ENCODE assay signal across 8 cellular contexts in genomic region chr3:136194409-136195257, GRCh38. TPM values are rescaled to one million over a fixed set of nuclear protein-coding genes. Genes with fewer than 3 reads are reported as not detected.
DNase-seq lines count a peak whose midpoint lies in the region; ATAC-seq lines count a peak whose summit lies in the region.

No MANE protein-coding gene starts in this region.

- H3K36me3 Mint-ChIP-seq in CD4-positive, alpha-beta memory T cell = peaks cover 9 to 53% of the 10 kb centered on the region in 2 donors

- H3K27ac Mint-ChIP-seq in CD4-positive, alpha-beta memory T cell = peak overlapping the region; percentile 97 to 100 (median 98)

- intact Hi-C loops in CD4-positive, alpha-beta memory T cell (cut with micrococcal nuclease) = loop anchor here (5.0 to 10.0 kb wide), 2 partner anchors 1707 to 1990 kb away; partner anchors contain the start of genes ANAPC13, ARMC8 and CEP63

- peaks cover 0 to 7% (median 1%) of the 10 kb centered on the region in 8 donors for H3K9me3 Mint-ChIP-seq in CD4-positive, alpha-beta memory T cell

- ATAC-seq in GM21515 (IDR thresholded peaks at IDR 0.05; ENCODE audit: unreplicated experiment) = no peak

- H3K36me3 ChIP-seq in CD4-positive, alpha-beta memory T cell (ENCODE audit: insufficient read depth, low read length) = no peaks in the 10 kb centered on the region
- H3K36me3 ChIP-seq in MG63 = peaks cover 24% of the 10 kb centered on the region

- H3K4me1 ChIP-seq in CD4-positive, alpha-beta memory T cell (ENCODE audit: insufficient read depth, low read length) = peaks cover 46% of the 10 kb centered on the region

- H3K9me3 ChIP-seq in CD4-positive, alpha-beta memory T cell (ENCODE audit: control insufficient read depth in 1 of 2, low read length in 2 of 2) = no peaks in the 10 kb centered on the region
- H3K9me3 ChIP-seq in MG63 = peaks cover 10% of the 10 kb centered on the region

- peaks cover 3 to 9% of the 10 kb centered on the region in 2 donors for H3K27me3 Mint-ChIP-seq in CD4-positive, alpha-beta memory T cell

- CTCF ChIA-PET in CD4-positive, alpha-beta memory T cell (lab: Charles Lee; ENCODE audit: partially characterized antibody) = interaction anchor here (1.1 to 6.3 kb wide), 7 partner anchors 12 to 819 kb away, joined by 3 to 76 read pairs (median 4); partner anchors contain the start of genes PCCB and STAG1

- peak; percentile 78 to 92 (median 80) for DNase-seq in CD4-positive, alpha-beta memory T cell
- DNase-seq in MG63 (peak; percentile 10), ecto neural progenitor cell (ENCODE audit: low spot score) (peak; percentile 60), midbrain (lab: John Stamatoyannopoulos, UW) (peak; percentile 25), mesenteric fat pad (ENCODE audit: low spot score) (no peak)
- peak; percentile 51 to 62 for DNase-seq in activated CD4-positive, alpha-beta T cell treated with anti-CD3 and anti-CD28 coated beads, Interleukin-2, amount 50 U/mL, for 4 hours
- DNase-seq in stimulated activated CD8-positive, alpha-beta memory T cell treated with anti-CD3 and anti-CD28 coated beads, Interleukin-7, amount 100 ng/mL, for 24 hours (ENCODE audit: low read depth) = peak; percentile 52

- H3K27me3 ChIP-seq in CD4-positive, alpha-beta memory T cell (ENCODE audit: insufficient read depth, low read length) = no peaks in the 10 kb centered on the region
- H3K27me3 ChIP-seq in MG63 = no peaks in the 10 kb centered on the region

- H3K4me1 Mint-ChIP-seq in CD4-positive, alpha-beta memory T cell = peaks cover 37 to 72% (median 50%) of the 10 kb centered on the region in 4 donors

- H3K4me3 Mint-ChIP-seq in CD4-positive, alpha-beta memory T cell = peak overlapping the region; percentile 94 to 100 (median 98)

- H3K4me3 ChIP-seq in CD4-positive, alpha-beta memory T cell (ENCODE audit: low read length in 2 of 2) = peak overlapping the region; percentile 71 to 98
- peak overlapping the region; percentile 81 for H3K4me3 ChIP-seq in MG63

- POLR2A ChIA-PET in CD4-positive, alpha-beta memory T cell (lab: Charles Lee; ENCODE audit: partially characterized antibody) = interaction anchor here (0.6 to 7.2 kb wide), 14 partner anchors 9 to 725 kb away, joined by 3 to 101 read pairs (median 4); partner anchors contain the start of genes NCK1, PCCB and STAG1

- peak overlapping the region; percentile 97 for H3K27ac ChIP-seq in CD4-positive, alpha-beta memory T cell (ENCODE audit: low read depth, low read length)

RNA-seq across cellular contexts. Expression of gene MSL2, which starts 1.5 kb away (rescaled TPM):
- total RNA-seq in CD4-positive, alpha-beta memory T cell = 100 to 1,000 TPM in 1 of 2 experiments, 10 to 100 TPM in 1; 98.6 to 103 TPM
- 10 to 100 TPM; 36.3 to 41.1 TPM for polyA plus RNA-seq in CD4-positive, alpha-beta memory T cell
- total RNA-seq in MG63 (2014; rRNA removed; shearing (Covaris generic); ENCODE audit: low replicate concordance) = 19.0 and 26.0 TPM in 2 replicates
- 20.6 TPM for total RNA-seq in mesenteric fat pad

RNA-seq across cellular contexts. Expression of gene PCCB, which starts 55.5 kb away (rescaled TPM):
- 10 to 100 TPM; 12.1 to 12.4 TPM for total RNA-seq in CD4-positive, alpha-beta memory T cell
- 10 to 100 TPM; 26.3 to 47.1 TPM for polyA plus RNA-seq in CD4-positive, alpha-beta memory T cell
- total RNA-seq in MG63 (2014; rRNA removed; shearing (Covaris generic); ENCODE audit: low replicate concordance) = 105 and 156 TPM in 2 replicates
- 28.5 TPM for total RNA-seq in mesenteric fat pad
